Comparison of ENCODE assay signal across 8 cellular contexts in the genomic region with DNA sequence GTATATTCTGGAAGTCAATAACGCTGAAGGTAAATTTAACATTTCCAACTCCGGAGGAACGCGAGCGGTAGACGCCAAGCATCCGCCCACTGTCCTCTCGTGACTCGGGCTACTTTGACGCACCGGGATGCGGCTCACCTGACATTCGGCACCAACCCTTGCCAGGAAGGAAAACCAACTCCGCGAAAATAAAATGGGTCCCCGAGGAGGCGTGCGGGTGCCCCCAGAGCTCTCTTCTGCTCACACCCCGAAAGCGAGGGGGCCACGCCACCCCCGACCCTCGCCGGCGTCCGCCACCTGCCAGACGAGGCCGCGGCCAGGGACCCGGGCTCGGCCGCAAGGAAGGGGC. TPM values are rescaled to one million over a fixed set of nuclear protein-coding genes. Genes with fewer than 3 reads are reported as not detected.
DNase-seq lines count a peak whose midpoint lies in the region; ATAC-seq, FAIRE-seq and TF ChIP-seq lines count a peak whose summit lies in the region.

No MANE protein-coding gene starts in this region.

- peaks cover 7% of the 10 kb centered on the region for H3K4me1 ChIP-seq in astrocyte (ENCODE audit: insufficient read depth, low read length)
- H3K4me1 ChIP-seq in skeletal muscle satellite cell (ENCODE audit: control insufficient read depth, insufficient read depth, low read length): peaks cover 15% of the 10 kb centered on the region

- peak overlapping the region; percentile 84 for H3K4me3 ChIP-seq in astrocyte (ENCODE audit: insufficient read depth, low read depth, low read length)
- H3K4me3 ChIP-seq in iPS-11a (ENCODE audit: low read depth, low read length): peak overlapping the region; percentile 69
- H3K4me3 ChIP-seq in skeletal muscle satellite cell (ENCODE audit: low read length): peak overlapping the region; percentile 97

- H3K9ac ChIP-seq in astrocyte (ENCODE audit: low read length): peak overlapping the region; percentile 87
- H3K9ac ChIP-seq in skeletal muscle satellite cell (ENCODE audit: low read depth, low read length): peak overlapping the region; percentile 90

- FAIRE-seq in astrocyte (lab: Jason Lieb, UNC): no peak

- peaks cover 3% of the 10 kb centered on the region for H3K27me3 Mint-ChIP-seq in astrocyte (ENCODE audit: low read depth, unreplicated experiment)

- H3K9me3 Mint-ChIP-seq in astrocyte (ENCODE audit: unreplicated experiment): peaks cover 3% of the 10 kb centered on the region

- H4K20me1 ChIP-seq in astrocyte (ENCODE audit: insufficient read depth, low read length): peaks cover 14% of the 10 kb centered on the region

- in situ Hi-C loops in G401 (cut with HindIII; ENCODE audit: low sequenced_read_pairs): no loop called here

- H3K27me3 ChIP-seq in astrocyte (ENCODE audit: insufficient read depth, low read length): no peaks in the 10 kb centered on the region
- no peaks in the 10 kb centered on the region for H3K27me3 ChIP-seq in skeletal muscle satellite cell (ENCODE audit: control insufficient read depth, insufficient read depth, low read length)

- peaks cover 3% of the 10 kb centered on the region for H3K36me3 Mint-ChIP-seq in astrocyte (ENCODE audit: low read depth, unreplicated experiment)

- H3K9me3 ChIP-seq in astrocyte (ENCODE audit: insufficient read depth, low read depth, low read length) (no peaks in the 10 kb centered on the region), skeletal muscle satellite cell (replicated peaks; ENCODE audit: low read length) (no peaks in the 10 kb centered on the region)

- DNase-seq in G401 (ENCODE audit: low spot score) (peak; percentile 62), RPMI8226 (peak; percentile 48), astrocyte (ENCODE audit: low read depth) (peak; percentile 12), SK-N-DZ (ENCODE audit: low spot score) (no peak)

- peak overlapping the region; percentile 95 for H2AFZ ChIP-seq in astrocyte (ENCODE audit: low read depth, low read length)

- no peak for TF ChIP-seq CTCF in astrocyte (IDR thresholded peaks at IDR 0.05; ENCODE audit: insufficient read depth, low read depth, low read length)

- H3K4me2 ChIP-seq in astrocyte (ENCODE audit: low read length) (peak overlapping the region; percentile 94), skeletal muscle satellite cell (ENCODE audit: low read length) (peak overlapping the region; percentile 82)

- peak overlapping the region; percentile 90 for H3K4me3 Mint-ChIP-seq in astrocyte (ENCODE audit: unreplicated experiment)

- H3K27ac Mint-ChIP-seq in astrocyte (ENCODE audit: unreplicated experiment): no peak overlapping the region

- H3K36me3 ChIP-seq in astrocyte (ENCODE audit: insufficient read depth, low read length) (no peaks in the 10 kb centered on the region), skeletal muscle satellite cell (ENCODE audit: insufficient read depth, low read length) (no peaks in the 10 kb centered on the region)

- no peak overlapping the region for H3K27ac ChIP-seq in astrocyte (ENCODE audit: low read depth, low read length)

- peaks cover 36% of the 10 kb centered on the region for H3K79me2 ChIP-seq in astrocyte (ENCODE audit: insufficient read depth, low read length)

- ATAC-seq in HG02642 (IDR thresholded peaks at IDR 0.05; ENCODE audit: poor library complexity, unreplicated experiment): peak; percentile 14
- ATAC-seq in HG03571 (IDR thresholded peaks at IDR 0.05; ENCODE audit: unreplicated experiment): no peak

- H3K4me1 Mint-ChIP-seq in astrocyte (ENCODE audit: low read depth, unreplicated experiment): peaks cover 9% of the 10 kb centered on the region

RNA-seq across cellular contexts. Expression of gene ITSN2, which starts 0.7 kb away (rescaled TPM):
- total RNA-seq in G401 (2014; rRNA removed; shearing (Covaris generic)): 10.3 and 22.2 TPM in 2 replicates
- 23.8 TPM in 2 replicates for total RNA-seq in astrocyte
- 17.7 and 23.6 TPM in 2 replicates for total RNA-seq in skeletal muscle satellite cell (2012; rRNA removed)
- polyA plus RNA-seq in SK-N-DZ (2014; cell fraction: cytosol; rRNA removed): 6.0 and 6.5 TPM in 2 replicates
- 13.6 and 18.2 TPM in 2 replicates for polyA plus RNA-seq in SK-N-DZ (2014; cell fraction: nucleus; rRNA removed)
